ENCODE assay signal across 21 cellular contexts in genomic region chr18:46001892-46002291, GRCh38.
"Had no signal": no experiment of that assay in that cellular context is flagged by ENCODE, and none has a peak within 500 bp of the region (broad histone marks: within the 10 kb centered on the region; RNA-seq: fewer than 3 reads in every experiment).

No MANE protein-coding gene starts in this region.

- H3K27me3 Mint-ChIP-seq: stimulated activated naive CD8-positive, alpha-beta T cell treated with anti-CD3 and anti-CD28 coated beads, Interleukin-15, Interleukin-2, amounts not matched to agents 100 ng/mL and 50 ng/mL, for 24 hours had no signal

- H3K4me3 ChIP-seq: heart left ventricle, lung, psoas muscle, spleen, thoracic aorta, transverse colon had no signal

- H3K4me3 Mint-ChIP-seq: nephron progenitor cell; stimulated activated memory B cell treated with anti-CD40 and anti-IgM and Interleukin-4, amounts not matched to agents 10 μg/mL and 1 μg/mL and 100 μg/mL, for 72 hours; stimulated activated naive CD8-positive, alpha-beta T cell treated with anti-CD3 and anti-CD28 coated beads, Interleukin-15, Interleukin-2, amounts not matched to agents 100 ng/mL and 50 ng/mL, for 24 hours had no signal

- DNase-seq: effector memory CD4-positive, alpha-beta T cell; heart left ventricle; hippocampal formation; left colon; left ventricle myocardium superior; mesenchymal stem cell; midbrain; nephron progenitor cell; psoas muscle; retina; spleen; stimulated activated CD4-positive, alpha-beta T cell treated with anti-CD3 and anti-CD28 coated beads, Interleukin-15, amount 100 ng/mL, for 24 hours; stimulated activated CD4-positive, alpha-beta T cell treated with anti-CD3 and anti-CD28 coated beads, Interleukin-1b, Interleukin-23, amount 100 ng/mL, for 48 hours; stimulated activated CD4-positive, alpha-beta T cell treated with anti-CD3 and anti-CD28 coated beads, Interleukin-4, amount 100 ng/mL, for 24 hours; transverse colon had no signal

- H3K27me3 ChIP-seq: heart left ventricle, spleen, transverse colon had no signal

- ATAC-seq: esophagus mucosa; heart left ventricle; left colon; left ventricle myocardium superior; psoas muscle; sciatic nerve; stimulated activated memory B cell treated with anti-CD40 and anti-IgM and Interleukin-4, amounts not matched to agents 10 μg/mL and 1 μg/mL and 100 μg/mL, for 72 hours had no signal

- H3K36me3 ChIP-seq: thoracic aorta, transverse colon had no signal

- H3K27ac ChIP-seq: heart left ventricle, psoas muscle, thoracic aorta, transverse colon had no signal

- H3K27ac Mint-ChIP-seq: nephron progenitor cell; stimulated activated memory B cell treated with anti-CD40 and anti-IgM and Interleukin-4, amounts not matched to agents 10 μg/mL and 1 μg/mL and 100 μg/mL, for 72 hours; stimulated activated naive CD8-positive, alpha-beta T cell treated with anti-CD3 and anti-CD28 coated beads, Interleukin-15, Interleukin-2, amounts not matched to agents 100 ng/mL and 50 ng/mL, for 24 hours had no signal

- H3K9me3 ChIP-seq: psoas muscle, thoracic aorta had no signal

- H3K4me1 ChIP-seq: psoas muscle, transverse colon had no signal
